25 cellular contexts compared by ENCODE assay signal in genomic region chr2:48771241-48772014, GRCh38. TPM values are rescaled to one million over a fixed set of nuclear protein-coding genes. Genes with fewer than 3 reads are reported as not detected.
A peak's percentile ranks its signal among the peaks of the same experiment; 100 is the strongest.
DNase-seq lines count a peak whose midpoint lies in the region; FAIRE-seq and TF ChIP-seq lines count a peak whose summit lies in the region.
"Had no signal": no experiment of that assay in that cellular context is flagged by ENCODE, and none has a peak within 500 bp of the region (broad histone marks: within the 10 kb centered on the region; RNA-seq: fewer than 3 reads in every experiment).

No MANE protein-coding gene starts in this region.

- H3K4me3 ChIP-seq in SK-N-MC (no peak overlapping the region), epithelial cell of proximal tubule (ENCODE audit: low read depth, low read length) (no peak overlapping the region), lower leg skin (ENCODE audit: low read depth, poor library complexity, severe bottlenecking) (no peak overlapping the region)
- H3K4me3 ChIP-seq: BLaER1 treated with 17β-estradiol and CSF1 and Interleukin-3, amounts not matched to agents 10 nM and 100 nM; GM23248 had no signal

- TF ChIP-seq CTCF in epithelial cell of proximal tubule (conservative IDR thresholded peaks at IDR 0.05; ENCODE audit: low read depth, low read length) = no peak
- no peak for TF ChIP-seq CTCF in lower leg skin (IDR thresholded peaks at IDR 0.05)

- DNase-seq in SK-N-MC (ENCODE audit: low read depth, low spot score) = no peak
- peak; percentile 47 for DNase-seq in epithelial cell of proximal tubule (ENCODE audit: low read depth)
- peak; percentile 58 for DNase-seq in kidney tubule cell (ENCODE audit: low spot score)
- DNase-seq in activated CD4-positive, CD25-positive, alpha-beta regulatory T cell (lab: John Stamatoyannopoulos, UW) = no peak
- no peak for DNase-seq in NCI-H187 (lab: John Stamatoyannopoulos, UW)
- no peak for DNase-seq in C1 segment of cervical spinal cord (lab: John Stamatoyannopoulos, UW)
- DNase-seq in lower leg skin (ENCODE audit: low spot score in 2 of 2) = no peak
- DNase-seq: 8988T; CD4-positive, CD25-positive, alpha-beta regulatory T cell; CD8-positive, alpha-beta memory T cell; COR-L47; DMS 273 treated with DMSO at 0.1 percent for 48 hours; DMS53; DND-41; EL; GM23248; H7; KBM-7 had no signal

- 0 out of 2 replicates have a peak overlapping the region, but pooled peaks have one; percentile 49 for H3K27ac ChIP-seq in SK-N-MC
- H3K27ac ChIP-seq: BLaER1 treated with 17β-estradiol and CSF1 and Interleukin-3, amounts not matched to agents 10 nM and 100 nM; GM23248 had no signal

- intact Hi-C loops in lower leg skin (cut with DNase I; ENCODE audit: low total_unique reads) = loop anchor here (5.0 kb wide), 1 partner anchor 1194 kb away; no protein-coding TSS in a partner anchor

- H3K36me3 ChIP-seq in SK-N-MC (ENCODE audit: insufficient read depth, low read length) = no peaks in the 10 kb centered on the region
- H3K36me3 ChIP-seq: BLaER1 treated with 17β-estradiol and CSF1 and Interleukin-3, amounts not matched to agents 10 nM and 100 nM had no signal

- peak; percentile 72 for FAIRE-seq in A204.1 (lab: Jason Lieb, UNC)
- FAIRE-seq: GM12891, GM18507, HTR-8/SVneo had no signal

- no peak overlapping the region for H3K9ac ChIP-seq in SK-N-MC (ENCODE audit: insufficient read length)
- H3K9ac ChIP-seq: BLaER1 treated with 17β-estradiol and CSF1 and Interleukin-3, amounts not matched to agents 10 nM and 100 nM; GM23248 had no signal

- no peak for TF ChIP-seq POLR2A in lower leg skin (IDR thresholded peaks at IDR 0.05)

- H3K9me3 ChIP-seq in SK-N-MC (ENCODE audit: low read depth, low read length) = no peaks in the 10 kb centered on the region

- WGBS in lower leg skin, 2 donors = 88 to 98% methylated on average over 4 of the region's 4 CpGs

RNA-seq across cellular contexts. Expression of gene LHCGR, which starts 15.9 kb away (rescaled TPM):
- total RNA-seq in epithelial cell of proximal tubule = not detected in 2 replicates
- total RNA-seq in lower leg skin = under 1 TPM in 1 of 4 donors, not detected in 3; 0.19 TPM
- total RNA-seq: B cell; CD4-positive, CD25-positive, alpha-beta regulatory T cell; CD8-positive, alpha-beta memory T cell; G401; GM23248; H7 had no signal

Comparison
In these comparisons a context has a peak if more than half of its experiments do, and no peak if none do; other contexts are left out.
1. DNase-seq: peak in epithelial cell of proximal tubule (single experiment) and kidney tubule cell (single experiment); none in SK-N-MC (single experiment), activated CD4-positive, CD25-positive, alpha-beta regulatory T cell (0 of 4), NCI-H187 (0 of 2), C1 segment of cervical spinal cord (0 of 14) and lower leg skin (0 of 2).